In genomic region chrX:9562851-9563250, GRCh38 we compare ENCODE assay signal across 10 cellular contexts.
DNase-seq lines count a peak whose midpoint lies in the region; ATAC-seq and TF ChIP-seq lines count a peak whose summit lies in the region.
"Had no signal": no experiment of that assay in that cellular context is flagged by ENCODE, and none has a peak within 500 bp of the region (broad histone marks: within the 10 kb centered on the region; RNA-seq: fewer than 3 reads in every experiment).

No MANE protein-coding gene starts in this region.

- no peaks in the 10 kb centered on the region for H3K27me3 Mint-ChIP-seq in MCF 10A (ENCODE audit: insufficient read depth, unreplicated experiment)

- H3K4me2 ChIP-seq in hepatocyte: no peak overlapping the region

- intact Hi-C loops in Right ventricle myocardium inferior (cut with DNase I): no loop called here
- intact Hi-C loops in MCF 10A (cut with micrococcal nuclease): loop anchor here (10.0 kb wide), 1 partner anchor 208 kb away; no protein-coding TSS in a partner anchor

- no peak for TF ChIP-seq CTCF in right atrium auricular region (IDR thresholded peaks at IDR 0.05)
- TF ChIP-seq CTCF in MCF 10A (IDR thresholded peaks at IDR 0.05; ENCODE audit: unreplicated experiment): no peak
- TF ChIP-seq CTCF in hepatocyte (IDR thresholded peaks at IDR 0.05; ENCODE audit: poor library complexity): no peak

- H4K20me1 ChIP-seq in hepatocyte (ENCODE audit: insufficient read depth, poor library complexity, severe bottlenecking): peaks cover 2% of the 10 kb centered on the region

- BruUV-seq in MCF 10A (replicated peaks; lab: Mats Ljungman, UMichigan): no TSS peak

- H3K27ac ChIP-seq in right atrium auricular region (peak overlapping the region in 1 of 2 donors; percentile 39), hepatocyte (no peak overlapping the region)

- H3K27me3 ChIP-seq in right atrium auricular region (no peaks in the 10 kb centered on the region), hepatocyte (no peaks in the 10 kb centered on the region)

- ATAC-seq in Right ventricle myocardium inferior (peak; percentile 72), GM18861 (IDR thresholded peaks at IDR 0.05; ENCODE audit: unreplicated experiment) (no peak)

- H3K27ac Mint-ChIP-seq in MCF 10A (ENCODE audit: low read depth, unreplicated experiment): peak overlapping the region; percentile 85

- CTCF ChIA-PET in MCF 10A (lab: Yijun Ruan, JAX): no interaction called here

- H3K4me1 ChIP-seq in right atrium auricular region (peaks cover 0 to 16% of the 10 kb centered on the region in 2 donors), hepatocyte (ENCODE audit: insufficient read depth) (no peaks in the 10 kb centered on the region)

- H3K4me3 ChIP-seq in right atrium auricular region (no peak overlapping the region), hepatocyte (no peak overlapping the region)

- no peaks in the 10 kb centered on the region for H3K9me2 ChIP-seq in hepatocyte (replicated peaks; ENCODE audit: insufficient read depth)

- no peak overlapping the region for H3K4me3 Mint-ChIP-seq in MCF 10A (ENCODE audit: unreplicated experiment)

- H3K36me3 Mint-ChIP-seq in MCF 10A (ENCODE audit: insufficient read depth, unreplicated experiment): no peaks in the 10 kb centered on the region

- H3K79me2 ChIP-seq in hepatocyte: peaks cover 10% of the 10 kb centered on the region

- peaks cover 20% of the 10 kb centered on the region for H3K4me1 Mint-ChIP-seq in MCF 10A (ENCODE audit: insufficient read depth, unreplicated experiment)

- H3K9me3 ChIP-seq in right atrium auricular region (no peaks in the 10 kb centered on the region), hepatocyte (ENCODE audit: low read depth) (no peaks in the 10 kb centered on the region)

- POLR2A ChIA-PET in MCF 10A (lab: Yijun Ruan, JAX): interaction anchor here (0.6 kb wide), 1 partner anchor 592 kb away, joined by 3 read pairs; no protein-coding TSS in a partner anchor

- WGBS in hepatocyte (ENCODE audit: low lambda C conversion rate, missing lambda C conversion rate): 56% methylated on average over 8 of the region's 8 CpGs

- H3K36me3 ChIP-seq in right atrium auricular region: no peaks in the 10 kb centered on the region
- H3K36me3 ChIP-seq in hepatocyte (replicated peaks; ENCODE audit: insufficient read depth, low read depth): no peaks in the 10 kb centered on the region

- H2AFZ ChIP-seq in hepatocyte: no peak overlapping the region

- no peaks in the 10 kb centered on the region for H3K9me3 Mint-ChIP-seq in MCF 10A (ENCODE audit: unreplicated experiment)

- DNase-seq in Right ventricle myocardium inferior (ENCODE audit: missing footprints) (no peak), right atrium auricular region (ENCODE audit: low spot score) (no peak), MCF 10A (ENCODE audit: unreplicated experiment) (peak; percentile 62), hepatocyte (ENCODE audit: low spot score) (peak; percentile 36), COLO829 (ENCODE audit: low spot score) (no peak), NCI-H2081 treated with DMSO at 0.1 percent for 48 hours (lab: John Stamatoyannopoulos, UW) (no peak)
- no peak for DNase-seq in activated effector memory CD4-positive, alpha-beta T cell treated with anti-CD3 and anti-CD28 coated beads, Interleukin-2, amount 50 U/mL, for 16 hours
- DNase-seq: effector CD4-positive, alpha-beta T cell; retina had no signal

Comparison
In these comparisons a context has a peak if more than half of its experiments do, and no peak if none do; other contexts are left out.
1. DNase-seq: peak in MCF 10A (single experiment) and hepatocyte (single experiment); none in Right ventricle myocardium inferior (single experiment), right atrium auricular region (single experiment), COLO829 (single experiment), NCI-H2081 treated with DMSO at 0.1 percent for 48 hours (single experiment) and activated effector memory CD4-positive, alpha-beta T cell treated with anti-CD3 and anti-CD28 coated beads, Interleukin-2, amount 50 U/mL, for 16 hours (single experiment).